Comparison of ENCODE assay signal across 8 cellular contexts in the genomic region with DNA sequence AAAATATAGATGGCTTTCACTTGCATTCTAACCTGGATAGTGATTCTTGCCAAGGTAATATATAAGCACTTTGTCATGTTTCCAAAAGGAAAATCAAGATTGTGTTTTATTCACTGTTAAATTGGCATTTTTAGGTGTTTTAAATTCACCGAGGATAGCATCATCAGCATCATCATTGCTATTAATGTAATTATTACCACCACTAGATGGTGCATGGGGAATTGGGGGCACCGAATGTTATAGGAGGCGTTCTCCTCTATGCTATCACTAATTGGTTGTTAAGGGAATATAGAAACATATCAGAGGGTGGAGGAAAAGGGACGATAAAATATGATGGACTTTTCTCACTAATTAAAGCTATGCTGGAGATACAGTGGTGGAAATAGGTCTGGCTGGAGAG.
A peak's percentile ranks its signal among the peaks of the same experiment; 100 is the strongest.
DNase-seq lines count a peak whose midpoint lies in the region; ATAC-seq and TF ChIP-seq lines count a peak whose summit lies in the region.

No MANE protein-coding gene starts in this region.

- no peaks in the 10 kb centered on the region for H3K27me3 ChIP-seq in prostate gland (replicated peaks; ENCODE audit: insufficient read depth)
- peaks cover 31% of the 10 kb centered on the region for H3K27me3 ChIP-seq in PC-9 (ENCODE audit: insufficient read depth, low read depth)

- H4K20me1 ChIP-seq in PC-9 (ENCODE audit: insufficient read depth): no peaks in the 10 kb centered on the region

- H3K4me2 ChIP-seq in PC-9: no peak overlapping the region

- no peaks in the 10 kb centered on the region for H3K36me3 ChIP-seq in prostate gland
- H3K36me3 ChIP-seq in PC-9 (ENCODE audit: low read depth): no peaks in the 10 kb centered on the region

- TF ChIP-seq CTCF in activated CD8-positive, alpha-beta T cell treated with anti-CD3 and anti-CD28 coated beads for 36 hours (IDR thresholded peaks at IDR 0.05): peak; percentile 64
- TF ChIP-seq CTCF in prostate gland (IDR thresholded peaks at IDR 0.05): peak in 3 of 4 experiments; percentile 34 to 50 (median 43)
- TF ChIP-seq CTCF in PC-9 (conservative IDR thresholded peaks at IDR 0.05): no peak

- no peak overlapping the region for H2AFZ ChIP-seq in PC-9

- no peaks in the 10 kb centered on the region for H3K36me3 Mint-ChIP-seq in activated CD8-positive, alpha-beta T cell treated with anti-CD3 and anti-CD28 coated beads for 36 hours (ENCODE audit: low read depth)

- H3K27ac ChIP-seq in prostate gland (no peak overlapping the region), PC-9 (no peak overlapping the region)

- intact Hi-C loops in activated CD8-positive, alpha-beta T cell treated with anti-CD3 and anti-CD28 coated beads for 36 hours (cut with micrococcal nuclease): loop anchor here (2.0 to 5.0 kb wide), 3 partner anchors 49 to 359 kb away; no protein-coding TSS in a partner anchor
- intact Hi-C loops in prostate gland (cut with DNase I): no loop called here
- intact Hi-C loops in PC-9 (cut with micrococcal nuclease; ENCODE audit: unreplicated experiment): no loop called here

- H3K4me3 ChIP-seq in prostate gland (no peak overlapping the region), PC-9 (no peak overlapping the region)

- H3K4me1 Mint-ChIP-seq in activated CD8-positive, alpha-beta T cell treated with anti-CD3 and anti-CD28 coated beads for 36 hours (ENCODE audit: low read depth): peaks cover 18% of the 10 kb centered on the region

- H3F3A ChIP-seq in PC-9 (ENCODE audit: insufficient read depth, low read depth): no peaks in the 10 kb centered on the region

- H3K9me3 Mint-ChIP-seq in activated CD8-positive, alpha-beta T cell treated with anti-CD3 and anti-CD28 coated beads for 36 hours: no peaks in the 10 kb centered on the region

- H3K9me3 ChIP-seq in prostate gland: no peaks in the 10 kb centered on the region
- no peaks in the 10 kb centered on the region for H3K9me3 ChIP-seq in PC-9 (ENCODE audit: insufficient read depth, low read depth)

- POLR2A ChIA-PET in activated CD8-positive, alpha-beta T cell treated with anti-CD3 and anti-CD28 coated beads for 36 hours (lab: Charles Lee): interaction anchor here (0.8 to 1.5 kb wide), 2 partner anchors 36 to 139 kb away, joined by 3 read pairs; no protein-coding TSS in a partner anchor
- POLR2A ChIA-PET in PC-9 (lab: Charles Lee; ENCODE audit: unreplicated experiment): no interaction called here

- CTCF ChIA-PET in activated CD8-positive, alpha-beta T cell treated with anti-CD3 and anti-CD28 coated beads for 36 hours (lab: Charles Lee): interaction anchor here (0.6 to 5.9 kb wide), 29 partner anchors 7 to 198 kb away, joined by 3 to 52 read pairs (median 4); no protein-coding TSS in a partner anchor
- CTCF ChIA-PET in PC-9 (lab: Charles Lee): no interaction called here

- H3K4me3 Mint-ChIP-seq in activated CD8-positive, alpha-beta T cell treated with anti-CD3 and anti-CD28 coated beads for 36 hours: no peak overlapping the region

- no peak for TF ChIP-seq POLR2A in prostate gland (IDR thresholded peaks at IDR 0.05)

- H3K9me2 ChIP-seq in PC-9 (ENCODE audit: insufficient read depth): no peaks in the 10 kb centered on the region

- H3K27me3 Mint-ChIP-seq in activated CD8-positive, alpha-beta T cell treated with anti-CD3 and anti-CD28 coated beads for 36 hours: no peaks in the 10 kb centered on the region

- peak overlapping the region; percentile 26 for H3K27ac Mint-ChIP-seq in activated CD8-positive, alpha-beta T cell treated with anti-CD3 and anti-CD28 coated beads for 36 hours

- BruUV-seq in PC-9 (replicated peaks; lab: Mats Ljungman, UMichigan): no TSS peak

- ATAC-seq in HG02642 (IDR thresholded peaks at IDR 0.05; ENCODE audit: poor library complexity, unreplicated experiment) (peak; percentile 64), GM21526 (IDR thresholded peaks at IDR 0.05; ENCODE audit: low FRiP score, unreplicated experiment) (no peak)
- peak; percentile 92 for ATAC-seq in activated CD8-positive, alpha-beta T cell treated with anti-CD3 and anti-CD28 coated beads for 36 hours

- 77% methylated on average over 4 of the region's 4 CpGs for WGBS in prostate gland

- H3K79me2 ChIP-seq in PC-9 (ENCODE audit: low read depth): no peaks in the 10 kb centered on the region

- DNase-seq in activated T-cell treated with anti-CD3 and anti-CD28 coated beads for 4 hours (peak; percentile 17), prostate gland (ENCODE audit: low spot score) (no peak), PC-9 (no peak), COR-L47 (lab: John Stamatoyannopoulos, UW) (no peak)
- no peak for DNase-seq in activated T-cell treated with anti-CD3 and anti-CD28 coated beads, Interleukin-2, amount 50 U/mL, for 1 hour
- DNase-seq in activated CD8-positive, alpha-beta T cell treated with anti-CD3 and anti-CD28 coated beads for 36 hours: peak; percentile 50

- no peaks in the 10 kb centered on the region for H3K4me1 ChIP-seq in prostate gland (replicated peaks)
- no peaks in the 10 kb centered on the region for H3K4me1 ChIP-seq in PC-9 (replicated peaks; ENCODE audit: insufficient read depth)

Comparison
In these comparisons a context has a peak if more than half of its experiments do, and no peak if none do; other contexts are left out.
1. DNase-seq: peak in activated T-cell treated with anti-CD3 and anti-CD28 coated beads for 4 hours (single experiment) and activated CD8-positive, alpha-beta T cell treated with anti-CD3 and anti-CD28 coated beads for 36 hours (single experiment); none in activated T-cell treated with anti-CD3 and anti-CD28 coated beads, Interleukin-2, amount 50 U/mL, for 1 hour (single experiment), prostate gland (single experiment), PC-9 (0 of 2) and COR-L47 (single experiment).